26 cellular contexts compared by ENCODE assay signal in the genomic region with DNA sequence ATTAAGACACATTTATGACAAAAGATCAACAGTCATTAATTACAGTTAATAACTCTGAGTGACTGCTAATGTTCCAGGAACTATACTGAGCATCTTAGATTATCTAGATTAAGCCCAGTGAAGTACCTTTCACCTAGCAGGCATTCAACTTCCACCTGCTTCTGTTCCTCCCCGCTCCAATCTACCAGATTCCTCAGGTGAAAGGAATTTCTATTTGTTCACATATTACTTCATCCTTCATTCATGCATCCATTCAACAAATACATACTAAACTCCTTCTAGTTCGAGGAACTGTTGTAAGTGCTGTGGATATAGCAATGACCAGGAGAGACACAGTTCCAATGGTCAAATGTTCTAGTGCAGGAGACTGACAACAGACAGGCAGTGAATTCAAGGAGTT.
DNase-seq lines count a peak whose midpoint lies in the region; FAIRE-seq and TF ChIP-seq lines count a peak whose summit lies in the region.
"Had no signal": no experiment of that assay in that cellular context is flagged by ENCODE, and none has a peak within 500 bp of the region (broad histone marks: within the 10 kb centered on the region; RNA-seq: fewer than 3 reads in every experiment).

No MANE protein-coding gene starts in this region.

- no peak overlapping the region for H4K12ac ChIP-seq in trophoblast cell (ENCODE audit: low read depth, low read length)

- H3K4me3 ChIP-seq in bronchial epithelial cell (ENCODE audit: low read depth, low read length): no peak overlapping the region
- no peak overlapping the region for H3K4me3 ChIP-seq in trophoblast cell (ENCODE audit: low read depth, low read length)

- no peak overlapping the region for H4K91ac ChIP-seq in trophoblast cell (ENCODE audit: low read depth, low read length)

- TF ChIP-seq CTCF in bronchial epithelial cell (IDR thresholded peaks at IDR 0.05; ENCODE audit: insufficient read depth, low read length, severe bottlenecking): no peak

- H3K27me3 ChIP-seq in bronchial epithelial cell (ENCODE audit: control insufficient read depth, insufficient read depth, low read length) (no peaks in the 10 kb centered on the region), trophoblast cell (ENCODE audit: insufficient read depth, low read length) (no peaks in the 10 kb centered on the region)
- H3K27me3 ChIP-seq: BE2C had no signal

- no peaks in the 10 kb centered on the region for H3K4me1 ChIP-seq in trophoblast cell (ENCODE audit: control insufficient read depth in 1 of 2, insufficient read depth in 2 of 2, low read length in 2 of 2)
- H3K4me1 ChIP-seq: BE2C had no signal

- H2AK5ac ChIP-seq in trophoblast cell (ENCODE audit: low read length): no peak overlapping the region

- H3K4me2 ChIP-seq in trophoblast cell (ENCODE audit: low read length): no peak overlapping the region

- H3K79me1 ChIP-seq in trophoblast cell (ENCODE audit: low read length): no peaks in the 10 kb centered on the region

- DNase-seq in NCI-H2196 treated with DMSO at 0.1 percent for 48 hours (lab: John Stamatoyannopoulos, UW; ENCODE audit: unreplicated experiment) (peak; percentile 28), NCI-H2196 (lab: John Stamatoyannopoulos, UW; ENCODE audit: unreplicated experiment) (no peak), bronchial epithelial cell (ENCODE audit: low read depth) (peak; percentile 32), trophoblast cell (peak; percentile 66 to 89), C1 segment of cervical spinal cord (lab: John Stamatoyannopoulos, UW) (no peak), SKM-1 treated with dmso at 0.1 percent for 144 hours (lab: John Stamatoyannopoulos, UW; ENCODE audit: unreplicated experiment) (no peak)
- DNase-seq in activated T-cell treated with anti-CD3 and anti-CD28 coated beads, Interleukin-2, amount 50 U/mL, for 1 hour: no peak
- no peak for DNase-seq in activated CD4-positive, alpha-beta T cell treated with anti-CD3 and anti-CD28 coated beads for 48 hours
- DNase-seq: 8988T, ACHN, BE2C, H7, IMR-90, KG1, MM.1S, NCI-H1436, NCI-H187, NCI-H2081 treated with DMSO at 0.1 percent for 48 hours, NCI-H2171, NCI-H446, NCI-H524 treated with DMSO at 0.1 percent for 48 hours, NCI-H82, SHP77 had no signal

- no peak overlapping the region for H4K8ac ChIP-seq in trophoblast cell (ENCODE audit: low read depth, low read length)

- no peak overlapping the region for H2BK12ac ChIP-seq in trophoblast cell (ENCODE audit: low read length)

- H2AFZ ChIP-seq in trophoblast cell (ENCODE audit: insufficient read depth, low read length, poor library complexity): no peak overlapping the region

- no peak overlapping the region for H2BK120ac ChIP-seq in trophoblast cell (ENCODE audit: insufficient read depth, low read length, poor library complexity)

- no peaks in the 10 kb centered on the region for H3K36me3 ChIP-seq in bronchial epithelial cell (ENCODE audit: control insufficient read depth, insufficient read depth, low read length)
- H3K36me3 ChIP-seq in trophoblast cell (ENCODE audit: control insufficient read depth in 1 of 2, insufficient read depth in 2 of 2, low read length in 2 of 2): no peaks in the 10 kb centered on the region
- H3K36me3 ChIP-seq: BE2C had no signal

- H3K14ac ChIP-seq in trophoblast cell (ENCODE audit: low read length): no peak overlapping the region

- no CpG with 5 or more reads among the region's 2 CpGs for WGBS in trophoblast cell (ENCODE audit: extremely low coverage, insufficient coverage, insufficient read length)

- no peak overlapping the region for H3K27ac ChIP-seq in trophoblast cell (ENCODE audit: low read depth, low read length)
- H3K27ac ChIP-seq: RWPE1 had no signal

- FAIRE-seq in bronchial epithelial cell (lab: Jason Lieb, UNC): no peak
- FAIRE-seq: D721Med, GM18507 had no signal

- no peak overlapping the region for H2BK5ac ChIP-seq in trophoblast cell (ENCODE audit: low read depth, low read length, poor library complexity)

- H3K79me2 ChIP-seq in trophoblast cell (ENCODE audit: control insufficient read depth, insufficient read depth, low read length, poor library complexity): no peaks in the 10 kb centered on the region

- no peak overlapping the region for H3K23ac ChIP-seq in trophoblast cell (ENCODE audit: low read length)

- H3K9ac ChIP-seq in trophoblast cell (ENCODE audit: low read length): no peak overlapping the region

- H3K18ac ChIP-seq in trophoblast cell (ENCODE audit: low read length): no peak overlapping the region

- no peaks in the 10 kb centered on the region for H3K9me3 ChIP-seq in trophoblast cell (ENCODE audit: insufficient read depth, low read depth, low read length)
- H3K9me3 ChIP-seq: BE2C had no signal

- H3K4ac ChIP-seq in trophoblast cell (ENCODE audit: low read depth, low read length): no peak overlapping the region

Comparison
In these comparisons a context has a peak if more than half of its experiments do, and no peak if none do; other contexts are left out.
1. DNase-seq: peak in NCI-H2196 treated with DMSO at 0.1 percent for 48 hours (single experiment), bronchial epithelial cell (single experiment) and trophoblast cell (2 of 2); none in NCI-H2196 (single experiment), activated T-cell treated with anti-CD3 and anti-CD28 coated beads, Interleukin-2, amount 50 U/mL, for 1 hour (single experiment), C1 segment of cervical spinal cord (0 of 14), activated CD4-positive, alpha-beta T cell treated with anti-CD3 and anti-CD28 coated beads for 48 hours (single experiment) and SKM-1 treated with dmso at 0.1 percent for 144 hours (single experiment).